Comparison of ENCODE assay signal across 8 cellular contexts in the genomic region with DNA sequence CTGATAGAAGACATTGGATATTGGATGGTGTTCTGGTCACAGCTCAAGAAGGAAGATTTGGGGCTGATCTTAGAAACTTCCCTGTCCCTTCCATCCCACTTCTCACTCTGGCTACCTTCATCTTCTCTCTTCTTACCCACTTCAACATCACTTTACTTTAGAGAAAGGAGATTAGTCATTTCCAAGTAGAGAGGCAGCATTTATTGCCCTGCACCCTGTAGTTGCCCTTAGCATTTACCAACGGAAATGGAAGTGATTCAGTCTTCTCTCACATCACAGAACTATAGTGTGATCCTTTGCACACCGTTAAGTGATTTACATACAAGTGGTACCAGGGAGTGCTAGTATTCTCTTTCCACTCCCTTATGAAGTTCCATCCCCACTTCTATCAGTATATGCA. TPM values are rescaled to one million over a fixed set of nuclear protein-coding genes. Genes with fewer than 3 reads are reported as not detected.
DNase-seq lines count a peak whose midpoint lies in the region; ATAC-seq and FAIRE-seq lines count a peak whose summit lies in the region.

No MANE protein-coding gene starts in this region.

- no peaks in the 10 kb centered on the region for H3K27me3 Mint-ChIP-seq in naive thymus-derived CD8-positive, alpha-beta T cell

- peak overlapping the region in 6 of 10 donors; percentile 6 to 91 (median 52) for H3K27ac Mint-ChIP-seq in naive thymus-derived CD8-positive, alpha-beta T cell

- peak; percentile 53 for ATAC-seq in GM18520 (IDR thresholded peaks at IDR 0.05; ENCODE audit: unreplicated experiment)
- ATAC-seq in naive thymus-derived CD8-positive, alpha-beta T cell: peak; percentile 48 to 53
- ATAC-seq in HG03457 (IDR thresholded peaks at IDR 0.05; ENCODE audit: unreplicated experiment): no peak

- POLR2A ChIA-PET in naive thymus-derived CD8-positive, alpha-beta T cell (lab: Charles Lee): no interaction called here

- peaks cover 10 to 52% (median 24%) of the 10 kb centered on the region in 4 donors for H3K4me1 Mint-ChIP-seq in naive thymus-derived CD8-positive, alpha-beta T cell

- FAIRE-seq in HTR-8/SVneo (lab: Jason Lieb, UNC): no peak

- no peaks in the 10 kb centered on the region for H3K36me3 Mint-ChIP-seq in naive thymus-derived CD8-positive, alpha-beta T cell

- DNase-seq in HTR-8/SVneo (ENCODE audit: insufficient read length, low spot score) (peak; percentile 13), amniotic epithelial cell (ENCODE audit: low read depth) (peak; percentile 28), cerebellar cortex (ENCODE audit: low spot score) (no peak), T-helper 9 cell (no peak), NCI-H1930 (lab: John Stamatoyannopoulos, UW) (no peak)
- DNase-seq in naive thymus-derived CD8-positive, alpha-beta T cell: peak in 1 of 10 donors; percentile 4

- peak overlapping the region in 4 of 10 donors; percentile 9 to 79 (median 48) for H3K4me3 Mint-ChIP-seq in naive thymus-derived CD8-positive, alpha-beta T cell

- no peaks in the 10 kb centered on the region for H3K9me3 Mint-ChIP-seq in naive thymus-derived CD8-positive, alpha-beta T cell

RNA-seq across cellular contexts. Expression of a gene that starts 52.4 kb away (rescaled TPM):
- 1 to 10 TPM; 1.1 to 1.2 TPM for total RNA-seq in naive thymus-derived CD8-positive, alpha-beta T cell
- polyA plus RNA-seq in naive thymus-derived CD8-positive, alpha-beta T cell: under 1 TPM; 0.04 to 0.13 (median 0.12) TPM

Comparison
In these comparisons a context has a peak if more than half of its experiments do, and no peak if none do; other contexts are left out.
1. DNase-seq: peak in HTR-8/SVneo (single experiment) and amniotic epithelial cell (single experiment); none in cerebellar cortex (single experiment), T-helper 9 cell (single experiment) and NCI-H1930 (0 of 2).